ENCODE assay signal across 8 cellular contexts in the genomic region with DNA sequence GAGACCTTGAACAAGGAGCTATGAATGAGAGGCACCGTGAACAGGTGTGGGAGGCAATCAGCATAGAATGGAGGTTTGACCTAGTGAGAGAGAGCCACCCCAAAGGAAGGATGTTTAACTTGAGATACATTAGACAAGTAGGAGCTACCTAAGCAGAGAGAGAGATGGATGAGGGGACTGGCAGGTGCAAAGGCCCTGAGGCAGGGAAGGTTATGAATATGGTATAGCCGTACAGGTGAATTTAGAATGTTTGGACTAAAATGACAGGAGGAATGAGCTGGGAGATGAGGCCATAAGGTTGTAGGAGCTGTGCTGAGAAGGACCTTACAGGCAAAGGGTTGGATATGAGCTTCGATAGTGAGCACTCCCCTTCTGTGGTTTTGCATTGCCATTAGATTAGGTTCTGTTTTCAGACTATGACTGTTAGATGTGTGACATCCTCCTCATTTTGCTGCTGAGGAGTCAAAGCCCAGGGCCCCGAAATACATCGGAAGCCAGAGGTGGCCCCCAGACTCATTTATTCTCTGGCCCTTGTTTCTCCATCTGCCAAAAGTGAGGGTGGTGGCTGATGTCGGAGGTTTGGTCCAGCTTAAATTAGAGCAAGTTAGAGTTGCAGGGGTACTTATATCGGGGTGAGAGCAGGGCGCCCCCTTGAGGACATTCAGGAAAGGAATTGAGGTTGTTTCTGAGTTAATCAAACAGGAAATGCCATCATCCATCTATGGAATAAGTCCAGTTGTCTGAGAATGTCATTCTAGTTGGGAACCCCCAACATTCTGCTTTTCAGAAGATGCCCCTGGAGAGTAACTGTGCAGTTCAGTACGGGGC.
DNase-seq lines count a peak whose midpoint lies in the region; ATAC-seq, FAIRE-seq and TF ChIP-seq lines count a peak whose summit lies in the region.

No MANE protein-coding gene starts in this region.

- no peaks in the 10 kb centered on the region for H3K9me3 ChIP-seq in RWPE2 (ENCODE audit: severe bottlenecking)

- H3K4me3 ChIP-seq in AG09309 (ENCODE audit: control insufficient read depth, low read depth, low read length) (no peak overlapping the region), RWPE2 (ENCODE audit: severe bottlenecking) (no peak overlapping the region), foreskin fibroblast (ENCODE audit: low read depth in 1 of 2, low read length in 2 of 2) (no peak overlapping the region)

- peaks cover 22% of the 10 kb centered on the region for H3K27me3 ChIP-seq in RWPE2 (ENCODE audit: insufficient read depth, poor library complexity, severe bottlenecking)

- no peak for ATAC-seq in RWPE2 (ENCODE audit: low read depth)
- ATAC-seq in HG02981 (IDR thresholded peaks at IDR 0.05; ENCODE audit: unreplicated experiment), result no peak
- ATAC-seq in GM18511 (IDR thresholded peaks at IDR 0.05; ENCODE audit: unreplicated experiment), result no peak

- no peaks in the 10 kb centered on the region for H3K36me3 ChIP-seq in RWPE2 (ENCODE audit: low read depth)

- H3K4me1 ChIP-seq in RWPE2 (ENCODE audit: insufficient read depth, poor library complexity, severe bottlenecking), result no peaks in the 10 kb centered on the region

- H3K27ac ChIP-seq in RWPE2 (ENCODE audit: poor library complexity, severe bottlenecking), result no peak overlapping the region

- TF ChIP-seq CTCF in AG09309 (IDR thresholded peaks at IDR 0.05; ENCODE audit: control insufficient read depth, insufficient read depth, low read depth, low read length, missing control alignments) (peak; percentile 24), RWPE2 (IDR thresholded peaks at IDR 0.05; ENCODE audit: poor library complexity, severe bottlenecking) (peak; percentile 30), foreskin fibroblast (IDR thresholded peaks at IDR 0.05; ENCODE audit: low read depth, low read length) (peak; percentile 30)

- no peak for FAIRE-seq in GM19239 (lab: Jason Lieb, UNC)

- DNase-seq in AG09309 (ENCODE audit: low read depth) (no peak), GM19239 (ENCODE audit: insufficient read length, low spot score) (peak; percentile 24), RWPE2 (ENCODE audit: low spot score) (no peak), foreskin fibroblast (peak in 1 of 2 donors; percentile 21), AG08395 (ENCODE audit: low spot score) (no peak), SHP77 (lab: John Stamatoyannopoulos, UW) (no peak)
